Comparison of ENCODE assay signal across 16 cellular contexts in genomic region chr5:497871-498509, GRCh38. TPM values are rescaled to one million over a fixed set of nuclear protein-coding genes. Genes with fewer than 3 reads are reported as not detected.
A peak's percentile ranks its signal among the peaks of the same experiment; 100 is the strongest.
DNase-seq lines count a peak whose midpoint lies in the region; ATAC-seq and TF ChIP-seq lines count a peak whose summit lies in the region.
"Had no signal": no experiment of that assay in that cellular context is flagged by ENCODE, and none has a peak within 500 bp of the region (broad histone marks: within the 10 kb centered on the region; RNA-seq: fewer than 3 reads in every experiment).

No MANE protein-coding gene starts in this region.

- no peaks in the 10 kb centered on the region for H3K36me3 Mint-ChIP-seq in central memory CD8-positive, alpha-beta T cell (ENCODE audit: insufficient read depth)
- H3K36me3 Mint-ChIP-seq in neural progenitor cell, result no peaks in the 10 kb centered on the region
- H3K36me3 Mint-ChIP-seq: CD8-positive, alpha-beta T cell had no signal

- H3K27ac ChIP-seq in neural progenitor cell, result no peak overlapping the region
- H3K27ac ChIP-seq: BLaER1 treated with 17β-estradiol and CSF1 and Interleukin-3, amounts not matched to agents 10 nM and 100 nM had no signal

- no peaks in the 10 kb centered on the region for H3K4me1 Mint-ChIP-seq in central memory CD8-positive, alpha-beta T cell
- H3K4me1 Mint-ChIP-seq in neural progenitor cell, result peaks cover 5% of the 10 kb centered on the region
- H3K4me1 Mint-ChIP-seq: B cell had no signal

- H4K20me1 ChIP-seq in neural progenitor cell (ENCODE audit: low read depth), result no peaks in the 10 kb centered on the region

- H3K9ac ChIP-seq in neural progenitor cell, result no peak overlapping the region
- H3K9ac ChIP-seq: BLaER1 treated with 17β-estradiol and CSF1 and Interleukin-3, amounts not matched to agents 10 nM and 100 nM had no signal

- DNase-seq in GM12865 (ENCODE audit: low read depth) (peak; percentile 12), neural progenitor cell (ENCODE audit: low spot score) (no peak), Ammon's horn (ENCODE audit: low spot score) (no peak)
- no peak for DNase-seq in central memory CD8-positive, alpha-beta T cell (ENCODE audit: low spot score in 2 of 2)
- no peak for DNase-seq in activated naive CD4-positive, alpha-beta T cell (lab: John Stamatoyannopoulos, UW)
- DNase-seq in activated CD4-positive, alpha-beta T cell treated with anti-CD3 and anti-CD28 coated beads, Interleukin-2, amount 50 U/mL, for 1 hour, result no peak
- DNase-seq: Calu3; CD8-positive, alpha-beta T cell; DMS79 treated with DMSO at 0.1 percent for 48 hours; EL; H7; HFFc6 had no signal

- H3K4me1 ChIP-seq in neural progenitor cell, result peaks cover 3% of the 10 kb centered on the region

- no peaks in the 10 kb centered on the region for H3K36me3 ChIP-seq in neural progenitor cell
- H3K36me3 ChIP-seq: BLaER1 treated with 17β-estradiol and CSF1 and Interleukin-3, amounts not matched to agents 10 nM and 100 nM had no signal

- peak overlapping the region; percentile 73 for H3K27ac Mint-ChIP-seq in central memory CD8-positive, alpha-beta T cell (ENCODE audit: low read depth)
- no peak overlapping the region for H3K27ac Mint-ChIP-seq in neural progenitor cell
- H3K27ac Mint-ChIP-seq: B cell; CD8-positive, alpha-beta T cell; GM23338; HFFc6 had no signal

- no peaks in the 10 kb centered on the region for H3F3A ChIP-seq in neural progenitor cell (ENCODE audit: low read depth)

- H3K79me2 ChIP-seq in neural progenitor cell (ENCODE audit: low read depth), result no peaks in the 10 kb centered on the region

- no peaks in the 10 kb centered on the region for H3K9me3 ChIP-seq in neural progenitor cell (ENCODE audit: low read depth)

- H3K27me3 ChIP-seq in neural progenitor cell, result peaks cover 67% of the 10 kb centered on the region

- no peak for ATAC-seq in central memory CD8-positive, alpha-beta T cell (replicated peaks; ENCODE audit: extremely low read depth, poor library complexity, severe bottlenecking)
- ATAC-seq: CD8-positive, alpha-beta T cell; GM23338; HCT116 had no signal

- no peak overlapping the region for H3K4me2 ChIP-seq in neural progenitor cell
- H3K4me2 ChIP-seq: GM23338 had no signal

- H3K4me3 ChIP-seq in GM12865 (ENCODE audit: low read depth, low read length) (0 out of 2 replicates have a peak overlapping the region, but pooled peaks have one; percentile 8), neural progenitor cell (no peak overlapping the region)
- H3K4me3 ChIP-seq: BLaER1 treated with 17β-estradiol and CSF1 and Interleukin-3, amounts not matched to agents 10 nM and 100 nM; GM23338 had no signal

- H3K27me3 Mint-ChIP-seq in central memory CD8-positive, alpha-beta T cell, result peaks cover 19% of the 10 kb centered on the region
- H3K27me3 Mint-ChIP-seq in neural progenitor cell (ENCODE audit: insufficient read depth, low read depth), result peaks cover 37% of the 10 kb centered on the region

- H2AFZ ChIP-seq in neural progenitor cell (replicated peaks), result no peak overlapping the region
- H2AFZ ChIP-seq: GM23338 had no signal

- H3K4me3 Mint-ChIP-seq in central memory CD8-positive, alpha-beta T cell, result no peak overlapping the region
- peak overlapping the region; percentile 36 for H3K4me3 Mint-ChIP-seq in neural progenitor cell
- H3K4me3 Mint-ChIP-seq: B cell; CD8-positive, alpha-beta T cell; GM23338; HFFc6 had no signal

- TF ChIP-seq CTCF in GM12865 (IDR thresholded peaks at IDR 0.05; ENCODE audit: insufficient read depth, low read depth, low read length, missing control alignments), result no peak
- no peak for TF ChIP-seq CTCF in neural progenitor cell (IDR thresholded peaks at IDR 0.05)

- H3K9me3 Mint-ChIP-seq in central memory CD8-positive, alpha-beta T cell, result no peaks in the 10 kb centered on the region
- H3K9me3 Mint-ChIP-seq in neural progenitor cell, result peaks cover 3% of the 10 kb centered on the region
- H3K9me3 Mint-ChIP-seq: CD8-positive, alpha-beta T cell; HFFc6 had no signal

RNA-seq across cellular contexts. Expression of gene SLC9A3, which starts 26.3 kb away (rescaled TPM):
- total RNA-seq in neural progenitor cell (ENCODE audit: low replicate concordance), result 1.4 and 3.6 TPM in 2 replicates

RNA-seq across cellular contexts. Expression of gene EXOC3, which starts 55.0 kb away (rescaled TPM):
- total RNA-seq in neural progenitor cell (ENCODE audit: low replicate concordance), result 19.2 and 37.6 TPM in 2 replicates
